ENCODE assay signal across 9 cellular contexts in genomic region chr11:132099692-132100091, GRCh38.
A peak's percentile ranks its signal among the peaks of the same experiment; 100 is the strongest.
DNase-seq lines count a peak whose midpoint lies in the region; ATAC-seq, FAIRE-seq and TF ChIP-seq lines count a peak whose summit lies in the region.
"Had no signal": no experiment of that assay in that cellular context is flagged by ENCODE, and none has a peak within 500 bp of the region (broad histone marks: within the 10 kb centered on the region; RNA-seq: fewer than 3 reads in every experiment).

No MANE protein-coding gene starts in this region.

- H3K9me3 Mint-ChIP-seq in activated CD4-positive, alpha-beta memory T cell treated with anti-CD3 and anti-CD28 coated beads for 36 hours: no peaks in the 10 kb centered on the region

- no peaks in the 10 kb centered on the region for H3K27me3 Mint-ChIP-seq in activated CD4-positive, alpha-beta memory T cell treated with anti-CD3 and anti-CD28 coated beads for 36 hours

- POLR2A ChIA-PET in HEK293T (lab: Yijun Ruan, JAX): no interaction called here
- POLR2A ChIA-PET in activated CD4-positive, alpha-beta memory T cell treated with anti-CD3 and anti-CD28 coated beads for 36 hours (lab: Charles Lee): no interaction called here

- CTCF ChIA-PET in HEK293T (lab: Yijun Ruan, JAX): interaction anchor here (1.6 kb wide), 1 partner anchor 12 kb away, joined by 4 read pairs; no protein-coding TSS in a partner anchor
- CTCF ChIA-PET in activated CD4-positive, alpha-beta memory T cell treated with anti-CD3 and anti-CD28 coated beads for 36 hours (lab: Charles Lee): no interaction called here

- FAIRE-seq in urothelium cell line (lab: Jason Lieb, UNC): no peak

- H3K36me3 Mint-ChIP-seq in activated CD4-positive, alpha-beta memory T cell treated with anti-CD3 and anti-CD28 coated beads for 36 hours: no peaks in the 10 kb centered on the region

- no peak overlapping the region for H3K27ac Mint-ChIP-seq in activated CD4-positive, alpha-beta memory T cell treated with anti-CD3 and anti-CD28 coated beads for 36 hours

- no peak overlapping the region for H3K4me3 Mint-ChIP-seq in activated CD4-positive, alpha-beta memory T cell treated with anti-CD3 and anti-CD28 coated beads for 36 hours

- no peaks in the 10 kb centered on the region for H3K4me1 Mint-ChIP-seq in activated CD4-positive, alpha-beta memory T cell treated with anti-CD3 and anti-CD28 coated beads for 36 hours (ENCODE audit: low read depth)

- ATAC-seq in left ventricle myocardium superior: peak; percentile 30

- intact Hi-C loops in left ventricle myocardium superior (cut with micrococcal nuclease): no loop called here
- intact Hi-C loops in activated CD4-positive, alpha-beta memory T cell treated with anti-CD3 and anti-CD28 coated beads for 36 hours (cut with micrococcal nuclease): no loop called here

- DNase-seq in Daoy (ENCODE audit: low read depth) (peak; percentile 45), HEK293T (ENCODE audit: extremely low spot score) (peak; percentile 40), RKO (ENCODE audit: low spot score) (peak; percentile 6), left ventricle myocardium superior (peak; percentile 48), urothelium cell line (ENCODE audit: low spot score) (no peak), amygdala (lab: John Stamatoyannopoulos, UW) (no peak)
- DNase-seq in activated CD8-positive, alpha-beta memory T cell treated with anti-CD3 and anti-CD28 coated beads for 24 hours: no peak
- no peak for DNase-seq in activated CD4-positive, alpha-beta memory T cell treated with anti-CD3 and anti-CD28 coated beads for 36 hours
- DNase-seq: left cardiac atrium had no signal

TF ChIP-seq in HEK293T, 16 proteins besides CTCF, POLR2A, EP300 and RAD21:
- TF ChIP-seq ELF4 (IDR thresholded peaks at IDR 0.05) (no peak), BHLHE40 (IDR thresholded peaks at IDR 0.05; ENCODE audit: borderline replicate concordance) (no peak), NFRKB (IDR thresholded peaks at IDR 0.05) (no peak), FOXM1 (IDR thresholded peaks at IDR 0.05; ENCODE audit: borderline replicate concordance) (no peak)

Comparison
In these comparisons a context has a peak if more than half of its experiments do, and no peak if none do; other contexts are left out.
1. DNase-seq: peak in Daoy (single experiment), HEK293T (single experiment), RKO (single experiment) and left ventricle myocardium superior (single experiment); none in activated CD8-positive, alpha-beta memory T cell treated with anti-CD3 and anti-CD28 coated beads for 24 hours (single experiment), urothelium cell line (single experiment), amygdala (0 of 56) and activated CD4-positive, alpha-beta memory T cell treated with anti-CD3 and anti-CD28 coated beads for 36 hours (single experiment).